8 cellular contexts compared by ENCODE assay signal in genomic region chr1:211606914-211607751, GRCh38. TPM values are rescaled to one million over a fixed set of nuclear protein-coding genes. Genes with fewer than 3 reads are reported as not detected.
DNase-seq lines count a peak whose midpoint lies in the region; ATAC-seq and TF ChIP-seq lines count a peak whose summit lies in the region.

No MANE protein-coding gene starts in this region.

- CTCF ChIA-PET in SK-N-SH (lab: Yijun Ruan, JAX): interaction anchor here (1.0 to 2.2 kb wide), 4 partner anchors 16 to 48 kb away, joined by 3 to 9 read pairs (median 4); no protein-coding TSS in a partner anchor

- H3K9ac ChIP-seq in MM.1S (ENCODE audit: low read length) (peak overlapping the region; percentile 54), SK-N-SH (no peak overlapping the region)

- H2AFZ ChIP-seq in MM.1S (ENCODE audit: low read length) (peak overlapping the region; percentile 95), SK-N-SH (ENCODE audit: low read depth) (no peak overlapping the region)

- no peaks in the 10 kb centered on the region for H3K9me2 ChIP-seq in MM.1S (replicated peaks; ENCODE audit: insufficient read depth, low read length)
- no peaks in the 10 kb centered on the region for H3K9me2 ChIP-seq in SK-N-SH

- TF ChIP-seq CTCF in MM.1S (IDR thresholded peaks at IDR 0.05; ENCODE audit: low read length) (no peak), WERI-Rb-1 (IDR thresholded peaks at IDR 0.05; ENCODE audit: low read depth, low read length) (no peak), SK-N-SH (IDR thresholded peaks at IDR 0.05) (no peak)

- H3K27ac ChIP-seq in MM.1S (ENCODE audit: low read length): peak overlapping the region; percentile 66
- peak overlapping the region; percentile 30 for H3K27ac ChIP-seq in caudate nucleus (ENCODE audit: low read depth, low read length)
- no peak overlapping the region for H3K27ac ChIP-seq in WERI-Rb-1
- no peak overlapping the region for H3K27ac ChIP-seq in SK-N-SH (ENCODE audit: low read depth in 2 of 2, low read length in 1 of 2)

- intact Hi-C loops in posterior cingulate gyrus (cut with DNase I): no loop called here

- no peak for TF ChIP-seq RAD21 in SK-N-SH (IDR thresholded peaks at IDR 0.05; ENCODE audit: low read length)

- WGBS in SK-N-SH (ENCODE audit: low lambda C conversion rate): 84% methylated on average over 12 of the region's 12 CpGs

- H3K4me3 ChIP-seq in MM.1S (ENCODE audit: low read length) (peak overlapping the region; percentile 59), WERI-Rb-1 (ENCODE audit: low read depth, low read length) (no peak overlapping the region), SK-N-SH (ENCODE audit: low read depth in 2 of 2, low read length in 1 of 2) (no peak overlapping the region)

- POLR2A ChIA-PET in SK-N-SH (lab: Yijun Ruan, JAX): no interaction called here

- H3K9me3 ChIP-seq in MM.1S (replicated peaks; ENCODE audit: insufficient read depth, low read length) (no peaks in the 10 kb centered on the region), WERI-Rb-1 (ENCODE audit: severe bottlenecking) (no peaks in the 10 kb centered on the region), SK-N-SH (no peaks in the 10 kb centered on the region)

- H3K79me2 ChIP-seq in MM.1S (ENCODE audit: low read length) (peaks cover 14% of the 10 kb centered on the region), SK-N-SH (ENCODE audit: insufficient read depth) (no peaks in the 10 kb centered on the region)

- DNase-seq in MM.1S (peak; percentile 86), caudate nucleus (lab: John Stamatoyannopoulos, UW) (peak in 2 of 61 donors; percentile 10 to 11), WERI-Rb-1 (no peak), posterior cingulate gyrus (no peak), SK-N-SH (no peak)
- DNase-seq in stimulated activated CD4-positive, alpha-beta T cell treated with anti-CD3 and anti-CD28 coated beads, TNF-alpha, amount 100 ng/mL, for 48 hours (ENCODE audit: low read depth in 3 of 3): peak in 2 of 3 donors; percentile 7 to 16

- H3F3A ChIP-seq in MM.1S (ENCODE audit: insufficient read depth, low read length) (peaks cover 8% of the 10 kb centered on the region), SK-N-SH (replicated peaks; ENCODE audit: insufficient read depth) (no peaks in the 10 kb centered on the region)

- TF ChIP-seq EP300 in SK-N-SH (IDR thresholded peaks at IDR 0.05; ENCODE audit: borderline replicate concordance in 1 of 2, low read depth in 1 of 2, low read length in 1 of 2): no peak

- ATAC-seq in GM18508 (IDR thresholded peaks at IDR 0.05; ENCODE audit: insufficient read depth, unreplicated experiment) (peak; percentile 82), GM21723 (IDR thresholded peaks at IDR 0.05; ENCODE audit: unreplicated experiment) (peak; percentile 94)

- no peaks in the 10 kb centered on the region for H3K27me3 ChIP-seq in MM.1S (replicated peaks; ENCODE audit: insufficient read depth, low read length)
- H3K27me3 ChIP-seq in WERI-Rb-1 (ENCODE audit: insufficient read depth, low read depth, severe bottlenecking): no peaks in the 10 kb centered on the region
- H3K27me3 ChIP-seq in SK-N-SH (ENCODE audit: insufficient read depth): no peaks in the 10 kb centered on the region

- H3K4me2 ChIP-seq in MM.1S (ENCODE audit: low read depth, low read length): peak overlapping the region; percentile 84
- H3K4me2 ChIP-seq in SK-N-SH: no peak overlapping the region

- no peaks in the 10 kb centered on the region for H4K20me1 ChIP-seq in MM.1S (ENCODE audit: insufficient read depth, low read length)
- H4K20me1 ChIP-seq in SK-N-SH (ENCODE audit: insufficient read depth): no peaks in the 10 kb centered on the region

- H3K4me1 ChIP-seq in MM.1S (ENCODE audit: low read length) (peaks cover 11% of the 10 kb centered on the region; the same call in 1 of the 2 replicates), SK-N-SH (ENCODE audit: control insufficient read depth in 1 of 2, insufficient read depth in 2 of 2, low read depth in 1 of 2, low read length in 1 of 2) (peaks cover 16 to 22% of the 10 kb centered on the region in 2 experiments)

- H3K36me3 ChIP-seq in MM.1S (replicated peaks; ENCODE audit: insufficient read depth, low read length) (no peaks in the 10 kb centered on the region), WERI-Rb-1 (no peaks in the 10 kb centered on the region), SK-N-SH (replicated peaks in 1 of 2; ENCODE audit: control insufficient read depth in 1 of 2, insufficient read depth in 2 of 2, low read length in 1 of 2) (no peaks in the 10 kb centered on the region)

TF ChIP-seq in SK-N-SH, 30 proteins besides CTCF, POLR2A, EP300 and RAD21:
- TF ChIP-seq ZBTB33 (IDR thresholded peaks at IDR 0.05; ENCODE audit: borderline replicate concordance, low read depth) (no peak), IRF3 (IDR thresholded peaks at IDR 0.05; ENCODE audit: low read depth, low read length) (no peak), RFX5 (IDR thresholded peaks at IDR 0.05; ENCODE audit: low read length) (no peak), PBX3 (IDR thresholded peaks at IDR 0.05) (no peak), FOSL2 (IDR thresholded peaks at IDR 0.05; ENCODE audit: borderline replicate concordance, low read depth) (no peak), MAX (IDR thresholded peaks at IDR 0.05; ENCODE audit: low read depth) (no peak), GATA2 (CRISPR knock-in tag; IDR thresholded peaks at IDR 0.05) (no peak), POLR2AphosphoS5 (IDR thresholded peaks at IDR 0.05; ENCODE audit: low read depth, low read length) (no peak), JUND (IDR thresholded peaks at IDR 0.05) (no peak), NRF1 (IDR thresholded peaks at IDR 0.05; ENCODE audit: low read depth, low read length) (no peak), TCF12 (IDR thresholded peaks at IDR 0.05) (no peak), EZH2phosphoT487 (IDR thresholded peaks at IDR 0.05; ENCODE audit: borderline replicate concordance, low read depth) (no peak), YY1 (IDR thresholded peaks at IDR 0.05; ENCODE audit: low read depth) (no peak)

RNA-seq across cellular contexts. Expression of gene SLC30A1, which starts 28.2 kb away (rescaled TPM):
- polyA plus RNA-seq in SK-N-SH (2012; rRNA removed): 6.9 and 7.2 TPM in 2 replicates
- 8.1 and 9.4 TPM in 2 replicates for polyA plus RNA-seq in SK-N-SH (2012; cell fraction: cytosol; rRNA removed)
- 8.6 and 10.0 TPM in 2 replicates for polyA plus RNA-seq in SK-N-SH (2012; cell fraction: nucleus; rRNA removed)

Comparison
In these comparisons a context has a peak if more than half of its experiments do, and no peak if none do; other contexts are left out.
1. DNase-seq: peak in MM.1S (single experiment) and stimulated activated CD4-positive, alpha-beta T cell treated with anti-CD3 and anti-CD28 coated beads, TNF-alpha, amount 100 ng/mL, for 48 hours (2 of 3); none in WERI-Rb-1 (single experiment), posterior cingulate gyrus (0 of 10) and SK-N-SH (single experiment).
2. H3K27ac ChIP-seq: peak in MM.1S (single experiment) and caudate nucleus (single experiment); none in WERI-Rb-1 (single experiment) and SK-N-SH (0 of 2).